1 cellular context compared by ENCODE assay signal in the genomic region with DNA sequence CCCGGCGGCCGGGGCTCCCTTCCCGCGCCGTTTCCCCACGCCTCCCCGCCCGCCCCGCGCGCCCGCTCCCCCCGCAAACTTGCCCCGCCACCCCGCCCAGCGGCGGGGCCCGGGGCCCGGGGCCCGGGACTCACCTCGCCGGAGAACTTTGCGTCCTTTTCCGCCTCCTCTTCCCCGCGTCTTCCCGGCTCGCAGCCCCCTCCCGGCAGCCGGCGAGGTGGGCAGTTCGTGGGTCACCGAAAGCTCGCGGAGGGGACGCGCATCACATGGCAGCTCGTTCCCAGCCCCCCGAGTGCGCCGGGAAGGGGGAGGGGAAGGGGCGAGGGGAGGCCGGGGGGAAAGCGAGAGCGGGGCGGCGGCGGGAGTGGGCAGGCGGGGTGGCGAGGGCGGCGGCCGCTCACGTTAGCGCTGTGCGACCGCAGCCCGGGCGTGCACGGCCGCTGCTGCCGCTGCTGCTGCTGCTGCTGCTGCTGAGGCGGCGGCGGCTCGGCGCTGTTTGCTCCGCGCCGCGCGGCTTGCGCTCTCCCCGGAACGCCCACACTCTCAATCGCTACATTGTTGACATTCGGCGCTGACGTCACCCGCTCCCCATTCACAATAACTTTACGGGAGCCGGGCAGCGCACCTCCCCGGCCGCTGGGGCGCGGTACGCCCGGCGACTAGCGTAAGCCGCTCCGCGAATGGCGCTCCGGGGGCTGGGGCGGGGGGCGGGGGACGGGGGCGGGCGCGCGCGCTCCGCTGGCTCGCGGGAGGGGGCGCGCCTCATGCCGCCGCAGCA.
A peak's percentile ranks its signal among the peaks of the same experiment; 100 is the strongest.
TF ChIP-seq lines count a peak whose summit lies in the region.

A gene (minus strand): TSS at position 498 of the 778 bp plus-strand sequence. CDS start 287,999 bp downstream, outside the sequence.

TF ChIP-seq in K562, 482 proteins besides CTCF, POLR2A, EP300 and RAD21 (continued from another document and continues in another):
- TF ChIP-seq, protein P1, sequence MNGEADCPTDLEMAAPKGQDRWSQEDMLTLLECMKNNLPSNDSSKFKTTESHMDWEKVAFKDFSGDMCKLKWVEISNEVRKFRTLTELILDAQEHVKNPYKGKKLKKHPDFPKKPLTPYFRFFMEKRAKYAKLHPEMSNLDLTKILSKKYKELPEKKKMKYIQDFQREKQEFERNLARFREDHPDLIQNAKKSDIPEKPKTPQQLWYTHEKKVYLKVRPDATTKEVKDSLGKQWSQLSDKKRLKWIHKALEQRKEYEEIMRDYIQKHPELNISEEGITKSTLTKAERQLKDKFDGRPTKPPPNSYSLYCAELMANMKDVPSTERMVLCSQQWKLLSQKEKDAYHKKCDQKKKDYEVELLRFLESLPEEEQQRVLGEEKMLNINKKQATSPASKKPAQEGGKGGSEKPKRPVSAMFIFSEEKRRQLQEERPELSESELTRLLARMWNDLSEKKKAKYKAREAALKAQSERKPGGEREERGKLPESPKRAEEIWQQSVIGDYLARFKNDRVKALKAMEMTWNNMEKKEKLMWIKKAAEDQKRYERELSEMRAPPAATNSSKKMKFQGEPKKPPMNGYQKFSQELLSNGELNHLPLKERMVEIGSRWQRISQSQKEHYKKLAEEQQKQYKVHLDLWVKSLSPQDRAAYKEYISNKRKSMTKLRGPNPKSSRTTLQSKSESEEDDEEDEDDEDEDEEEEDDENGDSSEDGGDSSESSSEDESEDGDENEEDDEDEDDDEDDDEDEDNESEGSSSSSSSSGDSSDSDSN (IDR thresholded peaks at IDR 0.05; ENCODE audit: borderline replicate concordance in 1 of 2, low read depth in 2 of 2, low read length in 2 of 2): peak; percentile 23 to 89; a peak in 2 of 4 replicates
- TF ChIP-seq KAT7 (CRISPR knock-in tag; IDR thresholded peaks at IDR 0.05; ENCODE audit: borderline replicate concordance) (no peak), TGIF2 (CRISPR knock-in tag; IDR thresholded peaks at IDR 0.05) (no peak), XRCC3 (IDR thresholded peaks at IDR 0.05) (no peak), PHF20 (IDR thresholded peaks at IDR 0.05; ENCODE audit: partially characterized antibody) (no peak), BHLHE40 (IDR thresholded peaks at IDR 0.05; ENCODE audit: low read length) (peak; percentile 64; the same call in 1 of the 2 replicates), CBX2 (IDR thresholded peaks at IDR 0.05; ENCODE audit: insufficient read depth, low read length, poor library complexity, severe bottlenecking) (no peak), HDAC3 (IDR thresholded peaks at IDR 0.05; ENCODE audit: borderline replicate concordance, partially characterized antibody) (peak; percentile 99), RBM17 (IDR thresholded peaks at IDR 0.05; ENCODE audit: borderline replicate concordance, low read depth, low read length) (no peak), HNRNPLL (IDR thresholded peaks at IDR 0.05; ENCODE audit: low read depth, low read length, poor library complexity, severe bottlenecking) (peak; percentile 96), ZSCAN29 (IDR thresholded peaks at IDR 0.05) (no peak), SIN3A (IDR thresholded peaks at IDR 0.05; ENCODE audit: borderline replicate concordance in 2 of 2, control insufficient read depth in 1 of 2, low read depth in 2 of 2, low read length in 2 of 2) (no peak), RHOXF2B (CRISPR knock-in tag; conservative IDR thresholded peaks at IDR 0.05) (no peak), ZNF586 (CRISPR knock-in tag; conservative IDR thresholded peaks at IDR 0.05) (no peak), MAZ (CRISPR knock-in tag; conservative IDR thresholded peaks at IDR 0.05 in 1 of 2, IDR thresholded peaks at IDR 0.05 in 1 of 2) (peak in 1 of 2 experiments; percentile 29; a peak in 2 of 4 replicates), SOX6 (IDR thresholded peaks at IDR 0.05) (peak; percentile 45; the same call in 1 of the 2 replicates), LCOR (CRISPR knock-in tag; IDR thresholded peaks at IDR 0.05) (peak; percentile 49; the same call in 1 of the 2 replicates), NFE2L1 (tag; IDR thresholded peaks at IDR 0.05; ENCODE audit: borderline replicate concordance, low read depth) (no peak), TBP (optimal IDR thresholded peaks at IDR 0.05; ENCODE audit: low read depth, low read length) (peak; percentile 17), CBX5 (IDR thresholded peaks at IDR 0.05; ENCODE audit: borderline replicate concordance, low read depth) (no peak; the same call in 1 of the 2 replicates), RBM25 (IDR thresholded peaks at IDR 0.05; ENCODE audit: low read depth, low read length, severe bottlenecking) (no peak), FOXJ3 (CRISPR knock-in tag; IDR thresholded peaks at IDR 0.05) (no peak), GABPB2 (CRISPR knock-in tag; conservative IDR thresholded peaks at IDR 0.05) (no peak), KDM4B (IDR thresholded peaks at IDR 0.05; ENCODE audit: borderline replicate concordance in 2 of 2, low read depth in 1 of 2) (no peak), CBX1 (IDR thresholded peaks at IDR 0.05; ENCODE audit: low read depth) (no peak), FOSL1 (tag; conservative IDR thresholded peaks at IDR 0.05) (peak; percentile 80), ZFPM2 (CRISPR knock-in tag; IDR thresholded peaks at IDR 0.05) (no peak), EP400 (IDR thresholded peaks at IDR 0.05) (no peak), MEF2A (IDR thresholded peaks at IDR 0.05; ENCODE audit: control insufficient read depth, low read depth, low read length) (no peak)
- TF ChIP-seq, protein P2, sequence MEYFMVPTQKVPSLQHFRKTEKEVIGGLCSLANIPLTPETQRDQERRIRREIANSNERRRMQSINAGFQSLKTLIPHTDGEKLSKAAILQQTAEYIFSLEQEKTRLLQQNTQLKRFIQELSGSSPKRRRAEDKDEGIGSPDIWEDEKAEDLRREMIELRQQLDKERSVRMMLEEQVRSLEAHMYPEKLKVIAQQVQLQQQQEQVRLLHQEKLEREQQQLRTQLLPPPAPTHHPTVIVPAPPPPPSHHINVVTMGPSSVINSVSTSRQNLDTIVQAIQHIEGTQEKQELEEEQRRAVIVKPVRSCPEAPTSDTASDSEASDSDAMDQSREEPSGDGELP (CRISPR knock-in tag; IDR thresholded peaks at IDR 0.05; ENCODE audit: borderline replicate concordance): peak; percentile 48; the same call in 1 of the 2 replicates
- TF ChIP-seq, protein P3, sequence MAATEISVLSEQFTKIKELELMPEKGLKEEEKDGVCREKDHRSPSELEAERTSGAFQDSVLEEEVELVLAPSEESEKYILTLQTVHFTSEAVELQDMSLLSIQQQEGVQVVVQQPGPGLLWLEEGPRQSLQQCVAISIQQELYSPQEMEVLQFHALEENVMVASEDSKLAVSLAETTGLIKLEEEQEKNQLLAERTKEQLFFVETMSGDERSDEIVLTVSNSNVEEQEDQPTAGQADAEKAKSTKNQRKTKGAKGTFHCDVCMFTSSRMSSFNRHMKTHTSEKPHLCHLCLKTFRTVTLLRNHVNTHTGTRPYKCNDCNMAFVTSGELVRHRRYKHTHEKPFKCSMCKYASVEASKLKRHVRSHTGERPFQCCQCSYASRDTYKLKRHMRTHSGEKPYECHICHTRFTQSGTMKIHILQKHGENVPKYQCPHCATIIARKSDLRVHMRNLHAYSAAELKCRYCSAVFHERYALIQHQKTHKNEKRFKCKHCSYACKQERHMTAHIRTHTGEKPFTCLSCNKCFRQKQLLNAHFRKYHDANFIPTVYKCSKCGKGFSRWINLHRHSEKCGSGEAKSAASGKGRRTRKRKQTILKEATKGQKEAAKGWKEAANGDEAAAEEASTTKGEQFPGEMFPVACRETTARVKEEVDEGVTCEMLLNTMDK (IDR thresholded peaks at IDR 0.05; ENCODE audit: borderline replicate concordance, insufficient read depth, low read depth, low read length, poor library complexity, severe bottlenecking): peak; percentile 42
- TF ChIP-seq, protein P4, sequence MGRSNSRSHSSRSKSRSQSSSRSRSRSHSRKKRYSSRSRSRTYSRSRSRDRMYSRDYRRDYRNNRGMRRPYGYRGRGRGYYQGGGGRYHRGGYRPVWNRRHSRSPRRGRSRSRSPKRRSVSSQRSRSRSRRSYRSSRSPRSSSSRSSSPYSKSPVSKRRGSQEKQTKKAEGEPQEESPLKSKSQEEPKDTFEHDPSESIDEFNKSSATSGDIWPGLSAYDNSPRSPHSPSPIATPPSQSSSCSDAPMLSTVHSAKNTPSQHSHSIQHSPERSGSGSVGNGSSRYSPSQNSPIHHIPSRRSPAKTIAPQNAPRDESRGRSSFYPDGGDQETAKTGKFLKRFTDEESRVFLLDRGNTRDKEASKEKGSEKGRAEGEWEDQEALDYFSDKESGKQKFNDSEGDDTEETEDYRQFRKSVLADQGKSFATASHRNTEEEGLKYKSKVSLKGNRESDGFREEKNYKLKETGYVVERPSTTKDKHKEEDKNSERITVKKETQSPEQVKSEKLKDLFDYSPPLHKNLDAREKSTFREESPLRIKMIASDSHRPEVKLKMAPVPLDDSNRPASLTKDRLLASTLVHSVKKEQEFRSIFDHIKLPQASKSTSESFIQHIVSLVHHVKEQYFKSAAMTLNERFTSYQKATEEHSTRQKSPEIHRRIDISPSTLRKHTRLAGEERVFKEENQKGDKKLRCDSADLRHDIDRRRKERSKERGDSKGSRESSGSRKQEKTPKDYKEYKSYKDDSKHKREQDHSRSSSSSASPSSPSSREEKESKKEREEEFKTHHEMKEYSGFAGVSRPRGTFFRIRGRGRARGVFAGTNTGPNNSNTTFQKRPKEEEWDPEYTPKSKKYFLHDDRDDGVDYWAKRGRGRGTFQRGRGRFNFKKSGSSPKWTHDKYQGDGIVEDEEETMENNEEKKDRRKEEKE (IDR thresholded peaks at IDR 0.05; ENCODE audit: borderline replicate concordance in 1 of 2, control insufficient read depth in 1 of 2, low read depth in 2 of 2, low read length in 1 of 2): no peak
- TF ChIP-seq, protein P5, sequence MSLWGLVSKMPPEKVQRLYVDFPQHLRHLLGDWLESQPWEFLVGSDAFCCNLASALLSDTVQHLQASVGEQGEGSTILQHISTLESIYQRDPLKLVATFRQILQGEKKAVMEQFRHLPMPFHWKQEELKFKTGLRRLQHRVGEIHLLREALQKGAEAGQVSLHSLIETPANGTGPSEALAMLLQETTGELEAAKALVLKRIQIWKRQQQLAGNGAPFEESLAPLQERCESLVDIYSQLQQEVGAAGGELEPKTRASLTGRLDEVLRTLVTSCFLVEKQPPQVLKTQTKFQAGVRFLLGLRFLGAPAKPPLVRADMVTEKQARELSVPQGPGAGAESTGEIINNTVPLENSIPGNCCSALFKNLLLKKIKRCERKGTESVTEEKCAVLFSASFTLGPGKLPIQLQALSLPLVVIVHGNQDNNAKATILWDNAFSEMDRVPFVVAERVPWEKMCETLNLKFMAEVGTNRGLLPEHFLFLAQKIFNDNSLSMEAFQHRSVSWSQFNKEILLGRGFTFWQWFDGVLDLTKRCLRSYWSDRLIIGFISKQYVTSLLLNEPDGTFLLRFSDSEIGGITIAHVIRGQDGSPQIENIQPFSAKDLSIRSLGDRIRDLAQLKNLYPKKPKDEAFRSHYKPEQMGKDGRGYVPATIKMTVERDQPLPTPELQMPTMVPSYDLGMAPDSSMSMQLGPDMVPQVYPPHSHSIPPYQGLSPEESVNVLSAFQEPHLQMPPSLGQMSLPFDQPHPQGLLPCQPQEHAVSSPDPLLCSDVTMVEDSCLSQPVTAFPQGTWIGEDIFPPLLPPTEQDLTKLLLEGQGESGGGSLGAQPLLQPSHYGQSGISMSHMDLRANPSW (CRISPR knock-in tag; IDR thresholded peaks at IDR 0.05): no peak
- TF ChIP-seq, protein P6, sequence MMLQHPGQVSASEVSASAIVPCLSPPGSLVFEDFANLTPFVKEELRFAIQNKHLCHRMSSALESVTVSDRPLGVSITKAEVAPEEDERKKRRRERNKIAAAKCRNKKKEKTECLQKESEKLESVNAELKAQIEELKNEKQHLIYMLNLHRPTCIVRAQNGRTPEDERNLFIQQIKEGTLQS (IDR thresholded peaks at IDR 0.05): peak; percentile 90
- TF ChIP-seq, protein P6 (CRISPR knock-in tag; conservative IDR thresholded peaks at IDR 0.05): 0 out of 2 replicates have a peak, but pooled peaks have one; percentile 48
- TF ChIP-seq, protein P7, sequence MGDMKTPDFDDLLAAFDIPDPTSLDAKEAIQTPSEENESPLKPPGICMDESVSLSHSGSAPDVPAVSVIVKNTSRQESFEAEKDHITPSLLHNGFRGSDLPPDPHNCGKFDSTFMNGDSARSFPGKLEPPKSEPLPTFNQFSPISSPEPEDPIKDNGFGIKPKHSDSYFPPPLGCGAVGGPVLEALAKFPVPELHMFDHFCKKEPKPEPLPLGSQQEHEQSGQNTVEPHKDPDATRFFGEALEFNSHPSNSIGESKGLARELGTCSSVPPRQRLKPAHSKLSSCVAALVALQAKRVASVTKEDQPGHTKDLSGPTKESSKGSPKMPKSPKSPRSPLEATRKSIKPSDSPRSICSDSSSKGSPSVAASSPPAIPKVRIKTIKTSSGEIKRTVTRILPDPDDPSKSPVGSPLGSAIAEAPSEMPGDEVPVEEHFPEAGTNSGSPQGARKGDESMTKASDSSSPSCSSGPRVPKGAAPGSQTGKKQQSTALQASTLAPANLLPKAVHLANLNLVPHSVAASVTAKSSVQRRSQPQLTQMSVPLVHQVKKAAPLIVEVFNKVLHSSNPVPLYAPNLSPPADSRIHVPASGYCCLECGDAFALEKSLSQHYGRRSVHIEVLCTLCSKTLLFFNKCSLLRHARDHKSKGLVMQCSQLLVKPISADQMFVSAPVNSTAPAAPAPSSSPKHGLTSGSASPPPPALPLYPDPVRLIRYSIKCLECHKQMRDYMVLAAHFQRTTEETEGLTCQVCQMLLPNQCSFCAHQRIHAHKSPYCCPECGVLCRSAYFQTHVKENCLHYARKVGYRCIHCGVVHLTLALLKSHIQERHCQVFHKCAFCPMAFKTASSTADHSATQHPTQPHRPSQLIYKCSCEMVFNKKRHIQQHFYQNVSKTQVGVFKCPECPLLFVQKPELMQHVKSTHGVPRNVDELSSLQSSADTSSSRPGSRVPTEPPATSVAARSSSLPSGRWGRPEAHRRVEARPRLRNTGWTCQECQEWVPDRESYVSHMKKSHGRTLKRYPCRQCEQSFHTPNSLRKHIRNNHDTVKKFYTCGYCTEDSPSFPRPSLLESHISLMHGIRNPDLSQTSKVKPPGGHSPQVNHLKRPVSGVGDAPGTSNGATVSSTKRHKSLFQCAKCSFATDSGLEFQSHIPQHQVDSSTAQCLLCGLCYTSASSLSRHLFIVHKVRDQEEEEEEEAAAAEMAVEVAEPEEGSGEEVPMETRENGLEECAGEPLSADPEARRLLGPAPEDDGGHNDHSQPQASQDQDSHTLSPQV (IDR thresholded peaks at IDR 0.05): no peak
- TF ChIP-seq, protein P8, sequence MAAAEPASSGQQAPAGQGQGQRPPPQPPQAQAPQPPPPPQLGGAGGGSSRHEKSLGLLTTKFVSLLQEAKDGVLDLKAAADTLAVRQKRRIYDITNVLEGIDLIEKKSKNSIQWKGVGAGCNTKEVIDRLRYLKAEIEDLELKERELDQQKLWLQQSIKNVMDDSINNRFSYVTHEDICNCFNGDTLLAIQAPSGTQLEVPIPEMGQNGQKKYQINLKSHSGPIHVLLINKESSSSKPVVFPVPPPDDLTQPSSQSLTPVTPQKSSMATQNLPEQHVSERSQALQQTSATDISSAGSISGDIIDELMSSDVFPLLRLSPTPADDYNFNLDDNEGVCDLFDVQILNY (CRISPR knock-in tag; IDR thresholded peaks at IDR 0.05): no peak
